In genomic region chr10:71067098-71067760, GRCh38 we compare ENCODE assay signal across 23 cellular contexts.
DNase-seq lines count a peak whose midpoint lies in the region; ATAC-seq, FAIRE-seq and TF ChIP-seq lines count a peak whose summit lies in the region.
"Had no signal": no experiment of that assay in that cellular context is flagged by ENCODE, and none has a peak within 500 bp of the region (broad histone marks: within the 10 kb centered on the region; RNA-seq: fewer than 3 reads in every experiment).

No MANE protein-coding gene starts in this region.

- H3K9ac ChIP-seq in astrocyte (ENCODE audit: low read length), result no peak overlapping the region

- peaks cover 42% of the 10 kb centered on the region for H3K4me1 ChIP-seq in cardiac muscle cell (ENCODE audit: low read depth)
- no peaks in the 10 kb centered on the region for H3K4me1 ChIP-seq in astrocyte (ENCODE audit: insufficient read depth, low read length)
- peaks cover 0 to 24% (median 17%) of the 10 kb centered on the region in 4 donors for H3K4me1 ChIP-seq in tibial artery
- H3K4me1 ChIP-seq: foreskin keratinocyte, HAP-1, testis had no signal

- no peak for TF ChIP-seq POLR2A in NB4 (IDR thresholded peaks at IDR 0.05; ENCODE audit: extremely low read depth, insufficient read length)

- H3K27me3 Mint-ChIP-seq in astrocyte (ENCODE audit: low read depth, unreplicated experiment), result peaks cover 36% of the 10 kb centered on the region
- H3K27me3 Mint-ChIP-seq: activated naive CD8-positive, alpha-beta T cell treated with anti-CD3 and anti-CD28 coated beads, Interleukin-2, amount 10 ng/mL, durations not matched to agents 7 days and 5 days had no signal

- intact Hi-C loops in Right ventricle myocardium superior (cut with DNase I) (no loop called here), tibial artery (cut with DNase I; ENCODE audit: low total_unique reads) (no loop called here)

- H3K4me3 ChIP-seq in cardiac muscle cell (no peak overlapping the region), NB4 (ENCODE audit: low read depth, low read length) (no peak overlapping the region), astrocyte (ENCODE audit: insufficient read depth, low read depth, low read length) (no peak overlapping the region), tibial artery (no peak overlapping the region)
- H3K4me3 ChIP-seq: HAP-1, smooth muscle cell, testis had no signal

- H3K36me3 ChIP-seq in cardiac muscle cell (no peaks in the 10 kb centered on the region), astrocyte (ENCODE audit: insufficient read depth, low read length) (no peaks in the 10 kb centered on the region), tibial artery (no peaks in the 10 kb centered on the region)
- H3K36me3 ChIP-seq: HAP-1, neutrophil had no signal

- H3K27ac ChIP-seq in cardiac muscle cell (peak overlapping the region; percentile 27), astrocyte (ENCODE audit: low read depth, low read length) (no peak overlapping the region), tibial artery (no peak overlapping the region)
- H3K27ac ChIP-seq: foreskin keratinocyte, neutrophil, testis had no signal

- FAIRE-seq in astrocyte (lab: Jason Lieb, UNC), result no peak
- FAIRE-seq: G401.6 had no signal

- no peak for TF ChIP-seq CTCF in cardiac muscle cell (IDR thresholded peaks at IDR 0.05; ENCODE audit: low read depth, low read length)
- no peak for TF ChIP-seq CTCF in NB4 (IDR thresholded peaks at IDR 0.05; ENCODE audit: low read depth, low read length)
- TF ChIP-seq CTCF in astrocyte (IDR thresholded peaks at IDR 0.05; ENCODE audit: insufficient read depth, low read depth, low read length), result no peak
- no peak for TF ChIP-seq CTCF in tibial artery (IDR thresholded peaks at IDR 0.05)

- no peak overlapping the region for H3K4me2 ChIP-seq in astrocyte (ENCODE audit: low read length)
- H3K4me2 ChIP-seq: smooth muscle cell had no signal

- H2AFZ ChIP-seq in astrocyte (ENCODE audit: low read depth, low read length), result peak overlapping the region; percentile 30

- H3K27ac Mint-ChIP-seq in astrocyte (ENCODE audit: unreplicated experiment), result no peak overlapping the region
- H3K27ac Mint-ChIP-seq: activated naive CD8-positive, alpha-beta T cell treated with anti-CD3 and anti-CD28 coated beads, Interleukin-2, amount 10 ng/mL, durations not matched to agents 7 days and 5 days; CD4-positive, alpha-beta memory T cell; T-helper 1 cell treated with Interleukin-12 subunit alpha and Interleukin-12 subunit beta and Interleukin-4 antibody, amounts not matched to agents 30 μg/mL and 1 μg/mL, for 36 hours; WTC11 had no signal

- DNase-seq in cardiac muscle cell (ENCODE audit: low read depth in 1 of 2, low spot score in 1 of 2), result no peak
- no peak for DNase-seq in Right ventricle myocardium superior
- peak; percentile 29 for DNase-seq in NB4 (ENCODE audit: low read depth)
- no peak for DNase-seq in astrocyte (ENCODE audit: low read depth)
- DNase-seq in putamen (ENCODE audit: low spot score), result peak; percentile 66
- no peak for DNase-seq in tibial artery
- DNase-seq in NK-92 treated with Interleukin-12 subunit alpha and Interleukin-12 subunit beta, amount 100 ng/mL, for 24 hours (lab: John Stamatoyannopoulos, UW), result no peak
- DNase-seq: activated naive CD8-positive, alpha-beta T cell treated with anti-CD3 and anti-CD28 coated beads, Interleukin-2, amount 10 ng/mL, durations not matched to agents 7 days and 5 days; CD4-positive, alpha-beta memory T cell; effector CD8-positive, alpha-beta T cell; foreskin keratinocyte; islet precursor cell; NCI-H774; SIG-M5; stimulated activated naive CD4-positive, alpha-beta T cell; testis had no signal

- H4K20me1 ChIP-seq in astrocyte (ENCODE audit: insufficient read depth, low read length), result no peaks in the 10 kb centered on the region

- H3K4me3 Mint-ChIP-seq in astrocyte (ENCODE audit: unreplicated experiment), result no peak overlapping the region
- H3K4me3 Mint-ChIP-seq: activated naive CD8-positive, alpha-beta T cell treated with anti-CD3 and anti-CD28 coated beads, Interleukin-2, amount 10 ng/mL, durations not matched to agents 7 days and 5 days; CD4-positive, alpha-beta memory T cell; T-helper 1 cell treated with Interleukin-12 subunit alpha and Interleukin-12 subunit beta and Interleukin-4 antibody, amounts not matched to agents 30 μg/mL and 1 μg/mL, for 36 hours; WTC11 had no signal

- no peaks in the 10 kb centered on the region for H3K36me3 Mint-ChIP-seq in astrocyte (ENCODE audit: low read depth, unreplicated experiment)
- H3K36me3 Mint-ChIP-seq: activated naive CD8-positive, alpha-beta T cell treated with anti-CD3 and anti-CD28 coated beads, Interleukin-2, amount 10 ng/mL, durations not matched to agents 7 days and 5 days; CD4-positive, alpha-beta memory T cell; WTC11 had no signal

- peaks cover 1% of the 10 kb centered on the region for H3K9me3 Mint-ChIP-seq in astrocyte (ENCODE audit: unreplicated experiment)
- H3K9me3 Mint-ChIP-seq: activated naive CD8-positive, alpha-beta T cell treated with anti-CD3 and anti-CD28 coated beads, Interleukin-2, amount 10 ng/mL, durations not matched to agents 7 days and 5 days; T-helper 1 cell treated with Interleukin-12 subunit alpha and Interleukin-12 subunit beta and Interleukin-4 antibody, amounts not matched to agents 30 μg/mL and 1 μg/mL, for 36 hours; WTC11 had no signal

- ATAC-seq in Right ventricle myocardium superior (ENCODE audit: poor library complexity) (no peak), GM19328 (IDR thresholded peaks at IDR 0.05; ENCODE audit: unreplicated experiment) (no peak)
- ATAC-seq: foreskin keratinocyte, WTC11 had no signal

- H3K4me1 Mint-ChIP-seq in astrocyte (ENCODE audit: low read depth, unreplicated experiment), result peaks cover 5% of the 10 kb centered on the region
- H3K4me1 Mint-ChIP-seq: activated naive CD8-positive, alpha-beta T cell treated with anti-CD3 and anti-CD28 coated beads, Interleukin-2, amount 10 ng/mL, durations not matched to agents 7 days and 5 days; CD4-positive, alpha-beta memory T cell had no signal

- no peaks in the 10 kb centered on the region for H3K79me2 ChIP-seq in astrocyte (ENCODE audit: insufficient read depth, low read length)

- H3K27me3 ChIP-seq in cardiac muscle cell (no peaks in the 10 kb centered on the region), astrocyte (ENCODE audit: insufficient read depth, low read length) (no peaks in the 10 kb centered on the region), tibial artery (no peaks in the 10 kb centered on the region)
- H3K27me3 ChIP-seq: foreskin keratinocyte, neutrophil, testis had no signal

- H3K9me3 ChIP-seq in cardiac muscle cell (ENCODE audit: low read depth) (no peaks in the 10 kb centered on the region), astrocyte (ENCODE audit: insufficient read depth, low read depth, low read length) (no peaks in the 10 kb centered on the region), tibial artery (no peaks in the 10 kb centered on the region)
- H3K9me3 ChIP-seq: HAP-1, neutrophil, testis had no signal

Comparison
In these comparisons a context has a peak if more than half of its experiments do, and no peak if none do; other contexts are left out.
1. DNase-seq: peak in NB4 (single experiment) and putamen (single experiment); none in cardiac muscle cell (0 of 2), Right ventricle myocardium superior (single experiment), astrocyte (single experiment), tibial artery (0 of 2) and NK-92 treated with Interleukin-12 subunit alpha and Interleukin-12 subunit beta, amount 100 ng/mL, for 24 hours (single experiment).